In the genomic region with DNA sequence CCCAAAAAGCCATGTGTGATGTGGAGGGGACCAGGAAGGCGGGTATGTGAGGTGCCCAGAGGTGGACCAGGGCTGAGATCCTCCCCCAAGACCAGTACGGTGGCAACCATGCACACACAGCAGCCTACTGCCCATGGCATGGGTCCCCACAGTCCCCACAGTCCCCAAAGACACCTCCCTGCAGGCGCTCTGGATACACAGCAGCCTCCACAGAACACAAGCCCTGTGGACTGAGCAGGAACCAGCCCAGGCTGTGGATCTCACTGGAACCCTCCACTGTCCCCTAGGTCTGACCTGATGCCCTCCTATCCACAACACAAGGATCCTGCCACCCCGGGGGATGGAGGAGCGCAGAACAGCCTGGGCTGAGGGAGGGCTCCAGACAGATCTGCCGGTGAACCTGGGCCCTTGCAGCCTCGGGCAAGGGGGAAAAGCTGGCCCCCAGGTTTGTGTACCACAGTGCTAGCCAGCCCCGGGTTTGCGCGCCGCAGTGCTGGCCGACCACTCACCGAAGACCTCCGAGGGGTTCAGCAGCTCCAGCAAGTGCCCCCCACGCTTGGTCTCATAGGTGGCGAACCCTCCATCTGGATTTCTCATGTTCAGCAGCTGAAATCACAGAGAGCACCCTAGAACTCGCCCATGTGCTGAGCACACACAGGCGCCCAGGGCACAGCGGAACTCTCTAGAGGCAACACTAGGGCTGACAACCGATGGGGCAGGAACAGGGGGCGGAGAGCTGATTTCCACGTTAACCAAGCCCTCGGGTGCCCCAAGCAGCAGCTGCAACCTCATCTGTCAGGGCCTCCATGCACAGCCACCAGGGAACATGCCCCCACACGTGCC, we compare ENCODE assay signal across 14 cellular contexts. TPM values are rescaled to one million over a fixed set of nuclear protein-coding genes. Genes with fewer than 3 reads are reported as not detected.
"Had no signal": no experiment of that assay in that cellular context is flagged by ENCODE, and none has a peak within 500 bp of the region (broad histone marks: within the 10 kb centered on the region; RNA-seq: fewer than 3 reads in every experiment).

No MANE protein-coding gene starts in this region.

- H3K27me3 ChIP-seq: body of pancreas had no signal

- H3K4me3 ChIP-seq: body of pancreas, skin epidermis had no signal

- H3K27ac Mint-ChIP-seq: activated naive CD4-positive, alpha-beta T cell treated with anti-CD3 and anti-CD28 coated beads, Interleukin-2, amount 50 U/mL, for 24 hours; dendritic cell treated with granulocyte-macrophage colony-stimulating factor and Interleukin-4, amounts not matched to agents 40 ng/mL and 50 ng/mL, for 4 days; T-helper 17 cell had no signal

- H3K9ac ChIP-seq: parathyroid adenoma had no signal

- H3K27me3 Mint-ChIP-seq: activated naive CD4-positive, alpha-beta T cell treated with anti-CD3 and anti-CD28 coated beads, Interleukin-2, amount 50 U/mL, for 24 hours; central memory CD8-positive, alpha-beta T cell; dendritic cell treated with granulocyte-macrophage colony-stimulating factor and Interleukin-4, amounts not matched to agents 40 ng/mL and 50 ng/mL, for 4 days; T-helper 17 cell had no signal

- H3K4me1 Mint-ChIP-seq: activated naive CD4-positive, alpha-beta T cell treated with anti-CD3 and anti-CD28 coated beads, Interleukin-2, amount 50 U/mL, for 24 hours; central memory CD8-positive, alpha-beta T cell had no signal

- ATAC-seq: body of pancreas, left lobe of liver, T-helper 17 cell had no signal

- H3K9me3 Mint-ChIP-seq: activated naive CD4-positive, alpha-beta T cell treated with anti-CD3 and anti-CD28 coated beads, Interleukin-2, amount 50 U/mL, for 24 hours; central memory CD8-positive, alpha-beta T cell; dendritic cell treated with granulocyte-macrophage colony-stimulating factor and Interleukin-4, amounts not matched to agents 40 ng/mL and 50 ng/mL, for 4 days; immature natural killer cell had no signal

- H3K27ac ChIP-seq: body of pancreas, parathyroid adenoma, skin epidermis had no signal

- H3K4me3 Mint-ChIP-seq: activated naive CD4-positive, alpha-beta T cell treated with anti-CD3 and anti-CD28 coated beads, Interleukin-2, amount 50 U/mL, for 24 hours; central memory CD8-positive, alpha-beta T cell; dendritic cell treated with granulocyte-macrophage colony-stimulating factor and Interleukin-4, amounts not matched to agents 40 ng/mL and 50 ng/mL, for 4 days; immature natural killer cell; T-helper 17 cell had no signal

- H3K4me1 ChIP-seq: body of pancreas, parathyroid adenoma had no signal

- DNase-seq: activated CD4-positive, alpha-beta T cell treated with anti-CD3 and anti-CD28 coated beads, Interleukin-2, amount 50 U/mL, for 1 hour; body of pancreas; erythroblast; immature natural killer cell; mesendoderm; retina; T-helper 17 cell; trophoblast cell had no signal

- H3K9me3 ChIP-seq: body of pancreas had no signal

RNA-seq across cellular contexts. Expression of a gene that starts 51.0 kb away (rescaled TPM):
- polyA plus RNA-seq: immature natural killer cell had no signal
